25 cellular contexts compared by ENCODE assay signal in the genomic region with DNA sequence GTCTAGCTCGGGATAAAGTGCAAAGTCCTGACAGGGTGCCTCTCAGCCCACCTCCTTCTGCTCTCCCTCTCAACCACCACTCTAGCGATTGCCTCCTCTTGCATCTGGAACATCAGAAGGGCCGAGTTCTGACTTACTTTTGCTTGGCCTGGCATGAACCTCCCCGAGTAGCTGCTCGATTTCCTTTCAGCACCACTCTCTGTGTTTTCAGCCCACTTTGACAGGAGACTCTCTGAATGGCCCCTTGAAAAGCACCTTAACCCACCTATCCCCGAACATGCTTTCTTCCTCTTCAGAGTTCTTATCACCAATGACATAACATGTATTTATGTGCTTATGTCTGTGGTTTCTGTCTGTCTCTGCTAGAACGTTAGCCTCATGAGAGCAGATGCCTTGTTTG.
DNase-seq lines count a peak whose midpoint lies in the region; ATAC-seq and TF ChIP-seq lines count a peak whose summit lies in the region.
"Had no signal": no experiment of that assay in that cellular context is flagged by ENCODE, and none has a peak within 500 bp of the region (broad histone marks: within the 10 kb centered on the region; RNA-seq: fewer than 3 reads in every experiment).

No MANE protein-coding gene starts in this region.

- H3K9me3 Mint-ChIP-seq in activated CD4-positive, alpha-beta T cell treated with anti-CD3 and anti-CD28 coated beads, Interleukin-2, amount 10 ng/mL, durations not matched to agents 24 days and 14 days, result peaks cover 4% of the 10 kb centered on the region
- H3K9me3 Mint-ChIP-seq in activated CD4-positive, alpha-beta T cell treated with anti-CD3 and anti-CD28 coated beads, Interleukin-2, amount 10 ng/mL, durations not matched to agents 7 days and 5 days, result peaks cover 2% of the 10 kb centered on the region

- no peak overlapping the region for H3K27ac Mint-ChIP-seq in activated CD4-positive, alpha-beta T cell treated with anti-CD3 and anti-CD28 coated beads, Interleukin-2, amount 10 ng/mL, durations not matched to agents 24 days and 14 days
- H3K27ac Mint-ChIP-seq in activated CD4-positive, alpha-beta T cell treated with anti-CD3 and anti-CD28 coated beads, Interleukin-2, amount 10 ng/mL, durations not matched to agents 7 days and 5 days, result no peak overlapping the region
- H3K27ac Mint-ChIP-seq: B cell, GM23338, HFFc6 had no signal

- peak; percentile 44 for DNase-seq in activated CD4-positive, alpha-beta T cell treated with anti-CD3 and anti-CD28 coated beads, Interleukin-2, amount 10 ng/mL, durations not matched to agents 24 days and 14 days
- DNase-seq in activated CD4-positive, alpha-beta T cell treated with anti-CD3 and anti-CD28 coated beads, Interleukin-2, amount 10 ng/mL, durations not matched to agents 7 days and 5 days, result no peak
- DNase-seq in RWPE2 (ENCODE audit: low spot score) (no peak), foreskin keratinocyte (no peak), GM10266 (ENCODE audit: extremely low spot score) (no peak), NCI-H1694 treated with DMSO at 0.1 percent for 48 hours (lab: John Stamatoyannopoulos, UW) (no peak), NCI-H2029 treated with DMSO at 0.1 percent for 48 hours (lab: John Stamatoyannopoulos, UW) (no peak)
- DNase-seq: DMS153, HFFc6, KBM-7, NCI-H1092, NCI-H1436, NCI-H187 treated with DMSO at 0.1 percent for 48 hours, NCI-H2107, NCI-H446, NCI-H526, Peyer's patch, SIG-M5 had no signal

- no peaks in the 10 kb centered on the region for H3K9me3 ChIP-seq in RWPE2 (ENCODE audit: severe bottlenecking)
- H3K9me3 ChIP-seq: HAP-1, Peyer's patch had no signal

- TF ChIP-seq CTCF in RWPE2 (IDR thresholded peaks at IDR 0.05; ENCODE audit: poor library complexity, severe bottlenecking) (no peak), foreskin keratinocyte (conservative IDR thresholded peaks at IDR 0.05) (no peak), GM10266 (IDR thresholded peaks at IDR 0.05; ENCODE audit: control insufficient read depth, insufficient read depth, low read depth, missing control alignments) (no peak)

- no peaks in the 10 kb centered on the region for H3K36me3 ChIP-seq in RWPE2 (ENCODE audit: low read depth)
- H3K36me3 ChIP-seq: HAP-1, Peyer's patch had no signal

- CTCF ChIA-PET in activated CD4-positive, alpha-beta T cell treated with anti-CD3 and anti-CD28 coated beads, Interleukin-2, amount 10 ng/mL, durations not matched to agents 7 days and 5 days (lab: Charles Lee), result no interaction called here

- H3K36me3 Mint-ChIP-seq in activated CD4-positive, alpha-beta T cell treated with anti-CD3 and anti-CD28 coated beads, Interleukin-2, amount 10 ng/mL, durations not matched to agents 24 days and 14 days (ENCODE audit: low read depth), result no peaks in the 10 kb centered on the region
- no peaks in the 10 kb centered on the region for H3K36me3 Mint-ChIP-seq in activated CD4-positive, alpha-beta T cell treated with anti-CD3 and anti-CD28 coated beads, Interleukin-2, amount 10 ng/mL, durations not matched to agents 7 days and 5 days (ENCODE audit: low read depth)

- no peak overlapping the region for H3K4me3 Mint-ChIP-seq in activated CD4-positive, alpha-beta T cell treated with anti-CD3 and anti-CD28 coated beads, Interleukin-2, amount 10 ng/mL, durations not matched to agents 24 days and 14 days
- H3K4me3 Mint-ChIP-seq in activated CD4-positive, alpha-beta T cell treated with anti-CD3 and anti-CD28 coated beads, Interleukin-2, amount 10 ng/mL, durations not matched to agents 7 days and 5 days, result no peak overlapping the region
- H3K4me3 Mint-ChIP-seq: B cell, GM23338, HFFc6 had no signal

- no peak overlapping the region for H3K4me3 ChIP-seq in RWPE2 (ENCODE audit: severe bottlenecking)
- H3K4me3 ChIP-seq: GM23338, HAP-1, Peyer's patch, SK-N-MC had no signal

- peaks cover 33% of the 10 kb centered on the region for H3K4me1 ChIP-seq in RWPE2 (ENCODE audit: insufficient read depth, poor library complexity, severe bottlenecking)
- peaks cover 19% of the 10 kb centered on the region for H3K4me1 ChIP-seq in foreskin keratinocyte
- H3K4me1 ChIP-seq: HAP-1, Peyer's patch had no signal

- H3K27me3 Mint-ChIP-seq in activated CD4-positive, alpha-beta T cell treated with anti-CD3 and anti-CD28 coated beads, Interleukin-2, amount 10 ng/mL, durations not matched to agents 24 days and 14 days, result no peaks in the 10 kb centered on the region
- peaks cover 2% of the 10 kb centered on the region for H3K27me3 Mint-ChIP-seq in activated CD4-positive, alpha-beta T cell treated with anti-CD3 and anti-CD28 coated beads, Interleukin-2, amount 10 ng/mL, durations not matched to agents 7 days and 5 days
- H3K27me3 Mint-ChIP-seq: B cell had no signal

- no peak for ATAC-seq in RWPE2 (ENCODE audit: low read depth)
- no peak for ATAC-seq in foreskin keratinocyte
- ATAC-seq: GM23338, HepG2 had no signal

- no peaks in the 10 kb centered on the region for H3K27me3 ChIP-seq in RWPE2 (ENCODE audit: insufficient read depth, poor library complexity, severe bottlenecking)
- H3K27me3 ChIP-seq in foreskin keratinocyte, result no peaks in the 10 kb centered on the region
- H3K27me3 ChIP-seq: Peyer's patch had no signal

- H3K27ac ChIP-seq in RWPE2 (ENCODE audit: poor library complexity, severe bottlenecking) (peak overlapping the region; percentile 93), foreskin keratinocyte (peak overlapping the region; percentile 73)
- H3K27ac ChIP-seq: 22Rv1, C4-2B, Peyer's patch, SK-N-MC had no signal

- POLR2A ChIA-PET in activated CD4-positive, alpha-beta T cell treated with anti-CD3 and anti-CD28 coated beads, Interleukin-2, amount 10 ng/mL, durations not matched to agents 7 days and 5 days (lab: Charles Lee), result no interaction called here

- intact Hi-C loops in activated CD4-positive, alpha-beta T cell treated with anti-CD3 and anti-CD28 coated beads, Interleukin-2, amount 10 ng/mL, durations not matched to agents 24 days and 14 days (cut with micrococcal nuclease), result no loop called here

- no peaks in the 10 kb centered on the region for H3K4me1 Mint-ChIP-seq in activated CD4-positive, alpha-beta T cell treated with anti-CD3 and anti-CD28 coated beads, Interleukin-2, amount 10 ng/mL, durations not matched to agents 24 days and 14 days
- no peaks in the 10 kb centered on the region for H3K4me1 Mint-ChIP-seq in activated CD4-positive, alpha-beta T cell treated with anti-CD3 and anti-CD28 coated beads, Interleukin-2, amount 10 ng/mL, durations not matched to agents 7 days and 5 days
- H3K4me1 Mint-ChIP-seq: B cell had no signal
